ENCODE assay signal across 22 cellular contexts in genomic region chr1:216596298-216596947, GRCh38.
DNase-seq lines count a peak whose midpoint lies in the region; ATAC-seq and TF ChIP-seq lines count a peak whose summit lies in the region.
"Had no signal": no experiment of that assay in that cellular context is flagged by ENCODE, and none has a peak within 500 bp of the region (broad histone marks: within the 10 kb centered on the region; RNA-seq: fewer than 3 reads in every experiment).

No MANE protein-coding gene starts in this region.

- H3K27ac ChIP-seq in AG04450 (ENCODE audit: low read depth, low read length), result no peak overlapping the region
- H3K27ac ChIP-seq in heart left ventricle, result no peak overlapping the region
- H3K27ac ChIP-seq: foreskin keratinocyte, HL-60, vagina, VCaP had no signal

- peaks cover 0 to 5% (median 1%) of the 10 kb centered on the region in 12 donors for H3K4me1 ChIP-seq in heart left ventricle
- H3K4me1 ChIP-seq: foreskin keratinocyte had no signal

- intact Hi-C loops in heart left ventricle (cut with DNase I), result no loop called here

- POLR2A ChIA-PET in AG04450 (lab: Yijun Ruan, JAX) (no interaction called here), HEK293T (lab: Yijun Ruan, JAX) (no interaction called here), WTC11 (lab: Charles Lee) (no interaction called here)

- H3K4me3 Mint-ChIP-seq in WTC11, result no peak overlapping the region
- H3K4me3 Mint-ChIP-seq in progenitor cell of endocrine pancreas (ENCODE audit: low read depth), result no peak overlapping the region
- H3K4me3 Mint-ChIP-seq: activated CD4-positive, alpha-beta memory T cell treated with anti-CD3 and anti-CD28 coated beads, Interleukin-2, amount 10 ng/mL, durations not matched to agents 7 days and 5 days; nephron had no signal

- no peaks in the 10 kb centered on the region for H3K27me3 ChIP-seq in AG04450 (ENCODE audit: control insufficient read depth, insufficient read depth, low read length)
- no peaks in the 10 kb centered on the region for H3K27me3 ChIP-seq in heart left ventricle
- H3K27me3 ChIP-seq: foreskin keratinocyte, vagina had no signal

- H3K9me3 ChIP-seq in AG04450 (ENCODE audit: control insufficient read depth, insufficient read depth, low read length) (no peaks in the 10 kb centered on the region), heart left ventricle (no peaks in the 10 kb centered on the region)
- H3K9me3 ChIP-seq: vagina had no signal

- H3K27me3 Mint-ChIP-seq in WTC11 (ENCODE audit: low read depth), result peaks cover 2% of the 10 kb centered on the region; the same call in 1 of the 2 replicates
- no peaks in the 10 kb centered on the region for H3K27me3 Mint-ChIP-seq in progenitor cell of endocrine pancreas

- H3K4me1 Mint-ChIP-seq in WTC11 (peaks cover 44% of the 10 kb centered on the region), progenitor cell of endocrine pancreas (ENCODE audit: low read depth) (peaks cover 6% of the 10 kb centered on the region)

- no peak overlapping the region for H3K4me3 ChIP-seq in AG04450 (ENCODE audit: low read depth, low read length)
- no peak overlapping the region for H3K4me3 ChIP-seq in heart left ventricle
- H3K4me3 ChIP-seq: K562, vagina had no signal

- ATAC-seq in WTC11 (peak; percentile 38), omental fat pad (ENCODE audit: low FRiP score) (no peak), heart left ventricle (no peak)
- ATAC-seq: foreskin keratinocyte, K562, Panc1 had no signal

- H3K36me3 ChIP-seq in heart left ventricle, result no peaks in the 10 kb centered on the region
- H3K36me3 ChIP-seq: vagina had no signal

- 62 to 69% (median 66%) methylated on average over 7 of the region's 7 CpGs for WGBS in heart left ventricle, 4 donors

- H3K9me3 Mint-ChIP-seq in WTC11 (no peaks in the 10 kb centered on the region), progenitor cell of endocrine pancreas (ENCODE audit: low read depth) (no peaks in the 10 kb centered on the region)
- H3K9me3 Mint-ChIP-seq: activated CD4-positive, alpha-beta memory T cell treated with anti-CD3 and anti-CD28 coated beads, Interleukin-2, amount 10 ng/mL, durations not matched to agents 7 days and 5 days; nephron had no signal

- no peak for TF ChIP-seq POLR2A in heart left ventricle (IDR thresholded peaks at IDR 0.05)

- CTCF ChIA-PET in AG04450 (lab: Charles Lee), result no interaction called here
- CTCF ChIA-PET in HEK293T (lab: Yijun Ruan, JAX), result interaction anchor here (0.5 kb wide), 1 partner anchor 31 kb away, joined by 3 read pairs; no protein-coding TSS in a partner anchor
- CTCF ChIA-PET in WTC11 (lab: Charles Lee), result interaction anchor here (0.6 kb wide), 1 partner anchor 71 kb away, joined by 3 read pairs; no protein-coding TSS in a partner anchor

- no peak overlapping the region for H3K27ac Mint-ChIP-seq in WTC11
- no peak overlapping the region for H3K27ac Mint-ChIP-seq in progenitor cell of endocrine pancreas
- H3K27ac Mint-ChIP-seq: activated CD4-positive, alpha-beta memory T cell treated with anti-CD3 and anti-CD28 coated beads, Interleukin-2, amount 10 ng/mL, durations not matched to agents 7 days and 5 days; nephron had no signal

- TF ChIP-seq CTCF in AG04450 (IDR thresholded peaks at IDR 0.05; ENCODE audit: low read depth, low read length) (no peak), WTC11 (IDR thresholded peaks at IDR 0.05) (no peak), progenitor cell of endocrine pancreas (IDR thresholded peaks at IDR 0.05; ENCODE audit: unreplicated experiment) (no peak), omental fat pad (IDR thresholded peaks at IDR 0.05) (no peak), heart left ventricle (IDR thresholded peaks at IDR 0.05) (no peak)

- DNase-seq in AG04450 (ENCODE audit: low read depth, low spot score) (peak; percentile 23), HEK293T (ENCODE audit: extremely low spot score) (peak; percentile 19), WTC11 (ENCODE audit: low spot score) (no peak), iPS-NIHi7 (ENCODE audit: extremely low spot score) (peak; percentile 18), progenitor cell of endocrine pancreas (ENCODE audit: low spot score, unreplicated experiment) (no peak), Kasumi-1 (lab: John Stamatoyannopoulos, UW) (no peak), omental fat pad (ENCODE audit: low spot score) (no peak), heart left ventricle (no peak)
- DNase-seq: activated CD4-positive, alpha-beta memory T cell treated with anti-CD3 and anti-CD28 coated beads, Interleukin-2, amount 10 ng/mL, durations not matched to agents 7 days and 5 days; activated T-cell treated with anti-CD3 and anti-CD28 coated beads, Interleukin-2, amount 50 U/mL, for 48 hours; effector CD4-positive, alpha-beta T cell; foreskin keratinocyte; GF-D8; NCI-H1417 treated with DMSO at 0.1 percent for 48 hours; NCI-H524 treated with DMSO at 0.1 percent for 48 hours; SW 1271 had no signal

- H3K36me3 Mint-ChIP-seq in WTC11 (no peaks in the 10 kb centered on the region), progenitor cell of endocrine pancreas (ENCODE audit: insufficient read depth) (no peaks in the 10 kb centered on the region)

TF ChIP-seq in HEK293T, 16 proteins besides CTCF, POLR2A, EP300 and RAD21:
- TF ChIP-seq BHLHE40 (IDR thresholded peaks at IDR 0.05; ENCODE audit: borderline replicate concordance) (no peak), CTBP1 (IDR thresholded peaks at IDR 0.05; ENCODE audit: borderline replicate concordance) (no peak), HDGF (IDR thresholded peaks at IDR 0.05; ENCODE audit: borderline replicate concordance) (no peak), ZNF384 (IDR thresholded peaks at IDR 0.05) (no peak), NFRKB (IDR thresholded peaks at IDR 0.05) (no peak), ARNT (IDR thresholded peaks at IDR 0.05) (no peak), SP1 (IDR thresholded peaks at IDR 0.05) (no peak), ELF4 (IDR thresholded peaks at IDR 0.05) (no peak), PKNOX1 (IDR thresholded peaks at IDR 0.05) (no peak)

TF ChIP-seq in WTC11, 78 proteins besides CTCF, POLR2A, EP300 and RAD21:
- no peak for TF ChIP-seq ZNF121 (CRISPR knock-in tag; IDR thresholded peaks at IDR 0.05)

Comparison
In these comparisons a context has a peak if more than half of its experiments do, and no peak if none do; other contexts are left out.
1. DNase-seq: peak in AG04450 (single experiment), HEK293T (single experiment) and iPS-NIHi7 (single experiment); none in WTC11 (single experiment), progenitor cell of endocrine pancreas (single experiment), Kasumi-1 (0 of 2), omental fat pad (single experiment) and heart left ventricle (0 of 5).